Comparison of ENCODE assay signal across 11 cellular contexts in genomic region chr22:24697671-24698082, GRCh38.
DNase-seq lines count a peak whose midpoint lies in the region; ATAC-seq and TF ChIP-seq lines count a peak whose summit lies in the region.
"Had no signal": no experiment of that assay in that cellular context is flagged by ENCODE, and none has a peak within 500 bp of the region (broad histone marks: within the 10 kb centered on the region; RNA-seq: fewer than 3 reads in every experiment).

No MANE protein-coding gene starts in this region.

- H3K36me3 ChIP-seq in esophagus squamous epithelium, result no peaks in the 10 kb centered on the region
- H3K36me3 ChIP-seq in osteoblast (ENCODE audit: insufficient read depth, low read length), result no peaks in the 10 kb centered on the region

- no peaks in the 10 kb centered on the region for H3K4me1 Mint-ChIP-seq in activated T-helper 1 cell treated with anti-CD3 and anti-CD28 coated beads, Interleukin-12 subunit alpha, Interleukin-12 subunit beta, Interleukin-2, Interleukin-4 antibody, amounts not matched to agents 30 ng/mL and 10 ng/mL and 1 ng/mL, durations not matched to agents 14 hours and 24 hours and 36 hours (ENCODE audit: low read depth)
- H3K4me1 Mint-ChIP-seq: stimulated activated naive B cell treated with anti-CD40 and anti-IgM and Interleukin-4, amounts not matched to agents 10 μg/mL and 1 μg/mL and 100 μg/mL, for 72 hours had no signal

- H3K27me3 Mint-ChIP-seq in activated T-helper 1 cell treated with anti-CD3 and anti-CD28 coated beads, Interleukin-12 subunit alpha, Interleukin-12 subunit beta, Interleukin-2, Interleukin-4 antibody, amounts not matched to agents 30 ng/mL and 10 ng/mL and 1 ng/mL, durations not matched to agents 14 hours and 24 hours and 36 hours (ENCODE audit: insufficient read depth), result peaks cover 5% of the 10 kb centered on the region

- H3K4me2 ChIP-seq in osteoblast (ENCODE audit: insufficient read depth, low read length), result no peak overlapping the region

- 17 to 52% methylated on average over 1 to 4 of the region's 5 CpGs for WGBS in esophagus squamous epithelium, 2 donors

- no peaks in the 10 kb centered on the region for H3K79me2 ChIP-seq in osteoblast (ENCODE audit: insufficient read depth, low read length)

- no peak overlapping the region for H3K27ac Mint-ChIP-seq in activated T-helper 1 cell treated with anti-CD3 and anti-CD28 coated beads, Interleukin-12 subunit alpha, Interleukin-12 subunit beta, Interleukin-2, Interleukin-4 antibody, amounts not matched to agents 30 ng/mL and 10 ng/mL and 1 ng/mL, durations not matched to agents 14 hours and 24 hours and 36 hours
- H3K27ac Mint-ChIP-seq: stimulated activated naive B cell treated with anti-CD40 and anti-IgM and Interleukin-4, amounts not matched to agents 10 μg/mL and 1 μg/mL and 100 μg/mL, for 72 hours had no signal

- no peaks in the 10 kb centered on the region for H4K20me1 ChIP-seq in osteoblast (ENCODE audit: insufficient read depth, low read length)

- H3K9me3 ChIP-seq in esophagus squamous epithelium, result no peaks in the 10 kb centered on the region
- H3K9me3 ChIP-seq in osteoblast (ENCODE audit: low read depth, low read length), result no peaks in the 10 kb centered on the region

- H3K36me3 Mint-ChIP-seq in activated T-helper 1 cell treated with anti-CD3 and anti-CD28 coated beads, Interleukin-12 subunit alpha, Interleukin-12 subunit beta, Interleukin-2, Interleukin-4 antibody, amounts not matched to agents 30 ng/mL and 10 ng/mL and 1 ng/mL, durations not matched to agents 14 hours and 24 hours and 36 hours (ENCODE audit: low read depth), result no peaks in the 10 kb centered on the region
- H3K36me3 Mint-ChIP-seq: stimulated activated naive B cell treated with anti-CD40 and anti-IgM and Interleukin-4, amounts not matched to agents 10 μg/mL and 1 μg/mL and 100 μg/mL, for 72 hours had no signal

- no peak for ATAC-seq in GM18909 (IDR thresholded peaks at IDR 0.05; ENCODE audit: poor library complexity, unreplicated experiment)
- ATAC-seq: activated CD4-positive, CD25-positive, alpha-beta regulatory T cell treated with anti-CD3 and anti-CD28 coated beads, Interleukin-2, amount 50 U/mL, for 24 hours; stimulated activated naive B cell treated with anti-CD40 and anti-IgM and Interleukin-4, amounts not matched to agents 10 μg/mL and 1 μg/mL and 100 μg/mL, for 72 hours had no signal

- H3K27ac ChIP-seq in esophagus squamous epithelium (peak overlapping the region; percentile 6 to 48 (median 24)), osteoblast (ENCODE audit: low read depth, low read length) (no peak overlapping the region)

- H2AFZ ChIP-seq in osteoblast (ENCODE audit: low read length), result no peak overlapping the region

- intact Hi-C loops in esophagus squamous epithelium (cut with DNase I), result no loop called here
- intact Hi-C loops in activated T-helper 1 cell treated with anti-CD3 and anti-CD28 coated beads, Interleukin-12 subunit alpha, Interleukin-12 subunit beta, Interleukin-2, Interleukin-4 antibody, amounts not matched to agents 30 ng/mL and 10 ng/mL and 1 ng/mL, durations not matched to agents 14 hours and 24 hours and 36 hours (cut with micrococcal nuclease), result no loop called here

- H3K4me3 Mint-ChIP-seq in activated T-helper 1 cell treated with anti-CD3 and anti-CD28 coated beads, Interleukin-12 subunit alpha, Interleukin-12 subunit beta, Interleukin-2, Interleukin-4 antibody, amounts not matched to agents 30 ng/mL and 10 ng/mL and 1 ng/mL, durations not matched to agents 14 hours and 24 hours and 36 hours, result no peak overlapping the region
- H3K4me3 Mint-ChIP-seq: stimulated activated naive B cell treated with anti-CD40 and anti-IgM and Interleukin-4, amounts not matched to agents 10 μg/mL and 1 μg/mL and 100 μg/mL, for 72 hours had no signal

- TF ChIP-seq CTCF in GM20000 (IDR thresholded peaks at IDR 0.05; ENCODE audit: extremely low read depth, missing control alignments) (no peak), esophagus squamous epithelium (IDR thresholded peaks at IDR 0.05) (no peak), osteoblast (IDR thresholded peaks at IDR 0.05; ENCODE audit: extremely low read depth, low read depth, low read length) (no peak)

- no peaks in the 10 kb centered on the region for H3K9me3 Mint-ChIP-seq in activated T-helper 1 cell treated with anti-CD3 and anti-CD28 coated beads, Interleukin-12 subunit alpha, Interleukin-12 subunit beta, Interleukin-2, Interleukin-4 antibody, amounts not matched to agents 30 ng/mL and 10 ng/mL and 1 ng/mL, durations not matched to agents 14 hours and 24 hours and 36 hours
- H3K9me3 Mint-ChIP-seq: stimulated activated naive B cell treated with anti-CD40 and anti-IgM and Interleukin-4, amounts not matched to agents 10 μg/mL and 1 μg/mL and 100 μg/mL, for 72 hours had no signal

- CTCF ChIA-PET in HEK293T (lab: Yijun Ruan, JAX), result interaction anchor here (0.8 kb wide), 1 partner anchor 8 kb away, joined by 3 read pairs; no protein-coding TSS in a partner anchor

- no peak for TF ChIP-seq POLR2A in esophagus squamous epithelium (IDR thresholded peaks at IDR 0.05)

- H3K27me3 ChIP-seq in esophagus squamous epithelium (peaks cover 0 to 7% (median 0%) of the 10 kb centered on the region in 4 donors), osteoblast (ENCODE audit: insufficient read depth, low read length) (peaks cover 13% of the 10 kb centered on the region)

- DNase-seq in GM20000 (ENCODE audit: low spot score), result peak; percentile 1
- DNase-seq in NCI-H510A treated with DMSO at 0.1 percent for 48 hours (lab: John Stamatoyannopoulos, UW), result peak; percentile 36
- no peak for DNase-seq in esophagus squamous epithelium (lab: John Stamatoyannopoulos, UW)
- DNase-seq in osteoblast (ENCODE audit: insufficient read length, low spot score, missing footprints), result peak; percentile 45
- no peak for DNase-seq in NK-92 treated with Interleukin-12 subunit alpha and Interleukin-12 subunit beta, amount 100 ng/mL, for 24 hours (lab: John Stamatoyannopoulos, UW)
- DNase-seq in activated T-helper 1 cell treated with anti-CD3 and anti-CD28 coated beads, Interleukin-12 subunit alpha, Interleukin-12 subunit beta, Interleukin-2, Interleukin-4 antibody, amounts not matched to agents 30 ng/mL and 10 ng/mL and 1 ng/mL, durations not matched to agents 14 hours and 24 hours and 36 hours (ENCODE audit: low spot score), result no peak
- no peak for DNase-seq in HEK293T (ENCODE audit: extremely low spot score)
- DNase-seq: Calu3; stimulated activated naive B cell treated with anti-CD40 and anti-IgM and Interleukin-4, amounts not matched to agents 10 μg/mL and 1 μg/mL and 100 μg/mL, for 72 hours had no signal

- H3K4me1 ChIP-seq in esophagus squamous epithelium (peaks cover 20 to 57% (median 27%) of the 10 kb centered on the region in 3 donors), osteoblast (ENCODE audit: insufficient read depth, low read length) (no peaks in the 10 kb centered on the region)

- POLR2A ChIA-PET in HEK293T (lab: Yijun Ruan, JAX), result no interaction called here

- H3K4me3 ChIP-seq in esophagus squamous epithelium (no peak overlapping the region), osteoblast (ENCODE audit: insufficient read depth, low read length) (no peak overlapping the region)

TF ChIP-seq in HEK293T, 16 proteins besides CTCF, POLR2A, EP300 and RAD21:
- TF ChIP-seq CTBP1 (IDR thresholded peaks at IDR 0.05; ENCODE audit: borderline replicate concordance) (no peak), NFRKB (IDR thresholded peaks at IDR 0.05) (no peak), FOXM1 (IDR thresholded peaks at IDR 0.05; ENCODE audit: borderline replicate concordance) (no peak), BHLHE40 (IDR thresholded peaks at IDR 0.05; ENCODE audit: borderline replicate concordance) (no peak), ZNF384 (IDR thresholded peaks at IDR 0.05) (no peak), FOXK2 (IDR thresholded peaks at IDR 0.05) (no peak), TARDBP (IDR thresholded peaks at IDR 0.05) (no peak), PKNOX1 (IDR thresholded peaks at IDR 0.05) (no peak), SP1 (IDR thresholded peaks at IDR 0.05) (no peak), ELF4 (IDR thresholded peaks at IDR 0.05) (no peak)

Comparison
In these comparisons a context has a peak if more than half of its experiments do, and no peak if none do; other contexts are left out.
1. DNase-seq: peak in GM20000 (single experiment), NCI-H510A treated with DMSO at 0.1 percent for 48 hours (single experiment) and osteoblast (single experiment); none in esophagus squamous epithelium (single experiment), NK-92 treated with Interleukin-12 subunit alpha and Interleukin-12 subunit beta, amount 100 ng/mL, for 24 hours (single experiment), activated T-helper 1 cell treated with anti-CD3 and anti-CD28 coated beads, Interleukin-12 subunit alpha, Interleukin-12 subunit beta, Interleukin-2, Interleukin-4 antibody, amounts not matched to agents 30 ng/mL and 10 ng/mL and 1 ng/mL, durations not matched to agents 14 hours and 24 hours and 36 hours (single experiment) and HEK293T (single experiment).